9 cellular contexts compared by ENCODE assay signal in the genomic region with DNA sequence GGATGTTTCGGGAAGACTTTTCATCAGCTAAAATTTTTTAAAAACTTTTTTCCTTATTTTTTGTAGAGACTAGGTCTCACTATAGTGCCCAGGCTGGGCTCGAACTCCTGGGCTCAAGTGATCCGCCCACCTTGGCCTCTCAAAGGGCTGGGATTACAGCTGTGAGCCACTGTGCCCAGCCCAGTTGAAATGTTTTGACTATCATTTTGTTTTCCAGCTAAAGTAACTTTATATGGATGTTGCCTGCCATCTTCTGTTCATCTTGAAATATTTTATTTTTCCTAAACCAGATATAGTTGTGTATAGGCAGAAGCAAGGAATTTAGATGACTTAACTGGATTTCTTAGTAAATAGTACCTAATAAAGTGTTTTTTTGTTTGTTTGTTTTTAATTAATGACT. TPM values are rescaled to one million over a fixed set of nuclear protein-coding genes. Genes with fewer than 3 reads are reported as not detected.
A peak's percentile ranks its signal among the peaks of the same experiment; 100 is the strongest.
DNase-seq lines count a peak whose midpoint lies in the region; ATAC-seq and FAIRE-seq lines count a peak whose summit lies in the region.
"Had no signal": no experiment of that assay in that cellular context is flagged by ENCODE, and none has a peak within 500 bp of the region (broad histone marks: within the 10 kb centered on the region; RNA-seq: fewer than 3 reads in every experiment).

No MANE protein-coding gene starts in this region.

- DNase-seq in AML-193 (lab: John Stamatoyannopoulos, UW) (peak; percentile 42 to 52), NCI-H460 (ENCODE audit: extremely low read depth, low read depth) (peak; percentile 52), myocyte (ENCODE audit: low read depth) (peak; percentile 67), cortex of kidney (lab: John Stamatoyannopoulos, UW) (no peak), GM19239 (ENCODE audit: insufficient read length, low spot score) (no peak)
- no peak for DNase-seq in CD8-positive, alpha-beta memory T cell

- H3K4me1 Mint-ChIP-seq in CD8-positive, alpha-beta memory T cell = no peaks in the 10 kb centered on the region

- FAIRE-seq in GM19239 (lab: Jason Lieb, UNC) = no peak

- H3K9me3 ChIP-seq in CD8-positive, alpha-beta memory T cell (ENCODE audit: low read length) = no peaks in the 10 kb centered on the region

- peak; percentile 59 for ATAC-seq in esophagus mucosa
- no peak for ATAC-seq in HG03196 (IDR thresholded peaks at IDR 0.05; ENCODE audit: unreplicated experiment)

- POLR2A ChIA-PET in CD8-positive, alpha-beta memory T cell (lab: Charles Lee) = no interaction called here

- H3K27me3 ChIP-seq in CD8-positive, alpha-beta memory T cell (ENCODE audit: insufficient read depth, low read length, poor library complexity, severe bottlenecking) = no peaks in the 10 kb centered on the region

- peaks cover 8 to 17% (median 11%) of the 10 kb centered on the region in 3 donors for H3K36me3 Mint-ChIP-seq in CD8-positive, alpha-beta memory T cell

- no peaks in the 10 kb centered on the region for H3K4me1 ChIP-seq in CD8-positive, alpha-beta memory T cell (ENCODE audit: insufficient read depth, low read length)

- CTCF ChIA-PET in CD8-positive, alpha-beta memory T cell (lab: Charles Lee) = no interaction called here

- H3K4me3 Mint-ChIP-seq in CD8-positive, alpha-beta memory T cell = no peak overlapping the region

- no peaks in the 10 kb centered on the region for H3K36me3 ChIP-seq in CD8-positive, alpha-beta memory T cell (ENCODE audit: insufficient read depth, low read length)

- H3K27me3 Mint-ChIP-seq in CD8-positive, alpha-beta memory T cell = no peaks in the 10 kb centered on the region

- H3K9me3 Mint-ChIP-seq in CD8-positive, alpha-beta memory T cell = no peaks in the 10 kb centered on the region

- no peak overlapping the region for H3K27ac ChIP-seq in CD8-positive, alpha-beta memory T cell (ENCODE audit: low read depth, low read length)
- H3K27ac ChIP-seq: coronary artery had no signal

- no peak overlapping the region for H3K4me3 ChIP-seq in CD8-positive, alpha-beta memory T cell (ENCODE audit: low read length)
- H3K4me3 ChIP-seq: coronary artery had no signal

- no peak overlapping the region for H3K27ac Mint-ChIP-seq in CD8-positive, alpha-beta memory T cell

RNA-seq across cellular contexts. Expression of a gene that starts 7.0 kb away (rescaled TPM):
- total RNA-seq in NCI-H460 (2014; rRNA removed; shearing (Covaris generic)) = 5.7 and 6.7 TPM in 2 replicates
- polyA plus RNA-seq in NCI-H460 (2014; cell fraction: nucleus; rRNA removed) = 0.97 and 1.2 TPM in 2 replicates
- total RNA-seq in esophagus mucosa (11.8 TPM), myocyte (6.9 and 9.4 TPM in 2 replicates)
- 6.7 TPM for polyA plus RNA-seq in myocyte (2012)
- 1 to 10 TPM; 5.8 to 7.4 TPM for total RNA-seq in CD8-positive, alpha-beta memory T cell
- polyA plus RNA-seq in CD8-positive, alpha-beta memory T cell = 4.7 TPM

RNA-seq across cellular contexts. Expression of a gene that starts 7.2 kb away (rescaled TPM):
- total RNA-seq in NCI-H460 (2014; rRNA removed; shearing (Covaris generic)) = 7.3 and 8.1 TPM in 2 replicates
- polyA plus RNA-seq in NCI-H460 (2014; cell fraction: nucleus; rRNA removed) = 4.0 and 5.0 TPM in 2 replicates
- total RNA-seq in esophagus mucosa (5.1 TPM), myocyte (8.6 and 13.0 TPM in 2 replicates)
- polyA plus RNA-seq in myocyte (2012) = 2.8 TPM
- total RNA-seq in CD8-positive, alpha-beta memory T cell = 10 to 100 TPM; 13.1 to 13.4 TPM
- 11.2 TPM for polyA plus RNA-seq in CD8-positive, alpha-beta memory T cell

RNA-seq across cellular contexts. Expression of a gene that starts 58.9 kb away (rescaled TPM):
- total RNA-seq in NCI-H460 (2014; rRNA removed; shearing (Covaris generic)) = 9.2 and 9.4 TPM in 2 replicates
- polyA plus RNA-seq in NCI-H460 (2014; cell fraction: nucleus; rRNA removed) = 19.8 and 34.5 TPM in 2 replicates
- total RNA-seq in esophagus mucosa = 21.7 TPM
- total RNA-seq in myocyte = 14.5 and 20.9 TPM in 2 replicates
- 13.4 TPM for polyA plus RNA-seq in myocyte (2012)
- 10 to 100 TPM; 39.1 to 43.5 TPM for total RNA-seq in CD8-positive, alpha-beta memory T cell
- 92.6 TPM for polyA plus RNA-seq in CD8-positive, alpha-beta memory T cell

Comparison
In these comparisons a context has a peak if more than half of its experiments do, and no peak if none do; other contexts are left out.
1. DNase-seq: peak in AML-193 (2 of 2), NCI-H460 (single experiment) and myocyte (single experiment); none in CD8-positive, alpha-beta memory T cell (0 of 5), cortex of kidney (single experiment) and GM19239 (single experiment).